ENCODE assay signal across 10 cellular contexts in genomic region chr12:123114305-123115083, GRCh38. TPM values are rescaled to one million over a fixed set of nuclear protein-coding genes. Genes with fewer than 3 reads are reported as not detected.
DNase-seq lines count a peak whose midpoint lies in the region; ATAC-seq and TF ChIP-seq lines count a peak whose summit lies in the region.
"Had no signal": no experiment of that assay in that cellular context is flagged by ENCODE, and none has a peak within 500 bp of the region (broad histone marks: within the 10 kb centered on the region; RNA-seq: fewer than 3 reads in every experiment).

No MANE protein-coding gene starts in this region.

- H3K9me3 ChIP-seq in adipocyte (ENCODE audit: control insufficient read depth, low read length) (no peaks in the 10 kb centered on the region), lung (ENCODE audit: control insufficient read depth in 2 of 2, insufficient read depth in 1 of 2, low read length in 1 of 2) (no peaks in the 10 kb centered on the region), stomach smooth muscle (ENCODE audit: control insufficient read depth in 2 of 2, low read length in 2 of 2) (no peaks in the 10 kb centered on the region)

- peak overlapping the region; percentile 43 to 76 for H3K27ac ChIP-seq in lung (ENCODE audit: low read depth in 1 of 2, low read length in 1 of 2)
- H3K27ac ChIP-seq in stomach smooth muscle (ENCODE audit: low read length): peak overlapping the region; percentile 84

- ATAC-seq in lung (ENCODE audit: insufficient read depth, low FRiP score): no peak
- no peak for ATAC-seq in HG03354 (IDR thresholded peaks at IDR 0.05; ENCODE audit: poor library complexity, severe bottlenecking, unreplicated experiment)

- H3K4me3 ChIP-seq in adipocyte (ENCODE audit: low read length) (no peak overlapping the region), lung (no peak overlapping the region), stomach smooth muscle (ENCODE audit: low read length in 2 of 2) (peak overlapping the region in 1 of 2 donors; percentile 55)

- H3K9ac ChIP-seq in adipocyte (ENCODE audit: low read length): peak overlapping the region; percentile 37
- peak overlapping the region in 1 of 2 donors; percentile 58 for H3K9ac ChIP-seq in stomach smooth muscle (ENCODE audit: low read length in 2 of 2)

- H3K4me3 Mint-ChIP-seq in activated T-cell treated with anti-CD3 and anti-CD28 coated beads, Interleukin-2, amount 50 U/mL, for 24 hours: no peak overlapping the region

- H3K36me3 ChIP-seq in adipocyte (ENCODE audit: control insufficient read depth, insufficient read depth, low read length, severe bottlenecking) (no peaks in the 10 kb centered on the region), lung (ENCODE audit: control insufficient read depth in 2 of 2, insufficient read depth in 2 of 2, low read length in 2 of 2) (peaks cover 0 to 2% of the 10 kb centered on the region in 2 donors), stomach smooth muscle (ENCODE audit: control insufficient read depth in 2 of 2, insufficient read depth in 2 of 2, low read length in 2 of 2) (peaks cover 0 to 6% of the 10 kb centered on the region in 2 donors)

- H3K36me3 Mint-ChIP-seq in activated T-cell treated with anti-CD3 and anti-CD28 coated beads, Interleukin-2, amount 50 U/mL, for 24 hours (ENCODE audit: low read depth): no peaks in the 10 kb centered on the region

- H3K27me3 ChIP-seq in adipocyte (replicated peaks; ENCODE audit: control insufficient read depth, insufficient read depth, low read length) (no peaks in the 10 kb centered on the region), lung (ENCODE audit: control insufficient read depth, insufficient read depth) (no peaks in the 10 kb centered on the region), stomach smooth muscle (ENCODE audit: control insufficient read depth in 1 of 2, insufficient read depth in 2 of 2, low read length in 2 of 2) (no peaks in the 10 kb centered on the region)

- 73 to 87% methylated on average over 13 of the region's 13 CpGs for WGBS in lung, 2 donors

- H3K9me3 Mint-ChIP-seq in activated T-cell treated with anti-CD3 and anti-CD28 coated beads, Interleukin-2, amount 50 U/mL, for 24 hours: no peaks in the 10 kb centered on the region

- H3K27ac Mint-ChIP-seq in activated T-cell treated with anti-CD3 and anti-CD28 coated beads, Interleukin-2, amount 50 U/mL, for 24 hours: peak overlapping the region; percentile 10

- H3K4me1 ChIP-seq in adipocyte (ENCODE audit: control insufficient read depth, insufficient read depth, low read length) (peaks cover 33% of the 10 kb centered on the region), lung (ENCODE audit: control insufficient read depth in 2 of 2, insufficient read depth in 2 of 2, low read length in 2 of 2) (peaks cover 20 to 28% of the 10 kb centered on the region in 2 donors), stomach smooth muscle (ENCODE audit: control insufficient read depth, insufficient read depth, low read length) (peaks cover 53% of the 10 kb centered on the region)

- H3K27me3 Mint-ChIP-seq in activated T-cell treated with anti-CD3 and anti-CD28 coated beads, Interleukin-2, amount 50 U/mL, for 24 hours: no peaks in the 10 kb centered on the region

- no peak for TF ChIP-seq CTCF in lung (IDR thresholded peaks at IDR 0.05; ENCODE audit: control extremely low read depth, extremely low read depth)

- peaks cover 54% of the 10 kb centered on the region for H3K4me1 Mint-ChIP-seq in activated T-cell treated with anti-CD3 and anti-CD28 coated beads, Interleukin-2, amount 50 U/mL, for 24 hours (ENCODE audit: low read depth)

- DNase-seq in activated T-cell treated with anti-CD3 and anti-CD28 coated beads, Interleukin-2, amount 50 U/mL, for 24 hours: no peak
- DNase-seq in activated T-cell treated with anti-CD3 and anti-CD28 coated beads for 4 hours: no peak
- DNase-seq in adipocyte (ENCODE audit: low read depth): no peak
- no peak for DNase-seq in lung (ENCODE audit: low spot score)
- no peak for DNase-seq in GDM1 (lab: John Stamatoyannopoulos, UW)
- DNase-seq in NCI-H526 treated with DMSO at 0.1 percent for 48 hours (lab: John Stamatoyannopoulos, UW): no peak
- DNase-seq: NCI-H187 treated with DMSO at 0.1 percent for 48 hours; stimulated activated CD8-positive, alpha-beta memory T cell treated with anti-CD3 and anti-CD28 coated beads, Interleukin-4, amount 100 ng/mL, for 48 hours had no signal

RNA-seq across cellular contexts. Expression of gene PITPNM2, which starts 36.4 kb away (rescaled TPM):
- 10 to 100 TPM; 19.6 to 37.8 TPM for total RNA-seq in lung
- 10 to 100 TPM in 1 of 2 donors, 1 to 10 TPM in 1; 8.9 to 12.9 TPM for polyA plus RNA-seq in lung
